10 cellular contexts compared by ENCODE assay signal in genomic region chr3:14680115-14680514, GRCh38. TPM values are rescaled to one million over a fixed set of nuclear protein-coding genes. Genes with fewer than 3 reads are reported as not detected.
"Had no signal": no experiment of that assay in that cellular context is flagged by ENCODE, and none has a peak within 500 bp of the region (broad histone marks: within the 10 kb centered on the region; RNA-seq: fewer than 3 reads in every experiment).

No MANE protein-coding gene starts in this region.

- H3K4me3 ChIP-seq: GM23248 had no signal

- H3K27ac ChIP-seq: GM23248, HL-60, KMS-11 had no signal

- DNase-seq: GOT3, H9, HCEC 1CT, HFFc6, KBM-7 had no signal

- H2AFZ ChIP-seq: GM23248 had no signal

- H3K9ac ChIP-seq: GM23248, KMS-11 had no signal

- H3K4me2 ChIP-seq: KMS-11 had no signal

- FAIRE-seq: H54 had no signal

RNA-seq across cellular contexts. Expression of gene C3orf20, which starts 5.2 kb away (rescaled TPM):
- total RNA-seq: GM23248, H9, HFFc6, IMR-90 had no signal
- polyA plus RNA-seq: GM23248, IMR-90 had no signal
